Comparison of ENCODE assay signal across 9 cellular contexts in the genomic region with DNA sequence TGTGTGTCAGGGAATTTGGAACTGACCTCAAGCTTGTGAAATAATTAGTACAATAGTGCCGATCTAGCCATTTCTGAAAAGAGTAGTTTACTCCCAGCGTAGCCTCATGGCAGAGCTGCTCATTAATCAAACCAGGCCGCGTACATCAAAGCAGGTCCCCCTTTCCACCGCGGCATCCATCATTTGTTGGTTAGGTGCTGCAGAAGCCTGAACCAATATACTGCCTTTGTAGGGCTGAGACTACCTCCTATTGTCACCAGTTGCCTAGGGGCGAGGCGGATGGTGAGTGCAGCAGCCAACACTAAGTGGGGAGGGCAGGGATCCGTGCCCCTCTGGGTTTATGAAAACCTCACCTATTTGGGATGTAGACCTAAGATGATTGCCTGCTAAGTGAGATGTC.
"Had no signal": no experiment of that assay in that cellular context is flagged by ENCODE, and none has a peak within 500 bp of the region (broad histone marks: within the 10 kb centered on the region; RNA-seq: fewer than 3 reads in every experiment).

No MANE protein-coding gene starts in this region.

- H3K4me3 Mint-ChIP-seq: GM23338, HFFc6 had no signal

- H3K4me2 ChIP-seq: GM23338 had no signal

- FAIRE-seq: K562 had no signal

- H3K4me1 ChIP-seq: HAP-1 had no signal

- H2AFZ ChIP-seq: GM23338 had no signal

- H3K4me3 ChIP-seq: GM23338, HAP-1, K562 had no signal

- H3K9me3 Mint-ChIP-seq: GM23338 had no signal

- ATAC-seq: GM23338, HCT116, K562 had no signal

- H3K4me1 Mint-ChIP-seq: GM23338 had no signal

- H3K27ac Mint-ChIP-seq: GM23338, HFFc6 had no signal

- H3K36me3 ChIP-seq: HAP-1 had no signal

- H3K27ac ChIP-seq: HL-60 had no signal

- H3K9me3 ChIP-seq: HAP-1 had no signal

- DNase-seq: H7, HFFc6, IMR-90, KG1 had no signal
